Comparison of ENCODE assay signal across 8 cellular contexts in genomic region chr2:230864122-230864604, GRCh38. TPM values are rescaled to one million over a fixed set of nuclear protein-coding genes. Genes with fewer than 3 reads are reported as not detected.
DNase-seq lines count a peak whose midpoint lies in the region; ATAC-seq and TF ChIP-seq lines count a peak whose summit lies in the region.

No MANE protein-coding gene starts in this region.

- no peak for DNase-seq in heart right ventricle
- DNase-seq in Right ventricle myocardium superior: no peak
- no peak for DNase-seq in brain microvascular endothelial cell
- DNase-seq in mesothelial cell of epicardium (ENCODE audit: low spot score in 2 of 2, unreplicated experiment in 2 of 2): no peak
- no peak for DNase-seq in uterus
- DNase-seq in amniotic stem cell (lab: John Stamatoyannopoulos, UW): no peak
- DNase-seq in HK-2 (ENCODE audit: unreplicated experiment): no peak
- DNase-seq in activated CD4-positive, alpha-beta T cell treated with anti-CD3 and anti-CD28 coated beads for 48 hours: no peak

- H3K4me3 ChIP-seq in heart right ventricle (peak overlapping the region; percentile 37 to 84 (median 70)), brain microvascular endothelial cell (ENCODE audit: low read depth, low read length) (peak overlapping the region; percentile 72), uterus (peak overlapping the region; percentile 47 to 84)

- TF ChIP-seq POLR2A in uterus (IDR thresholded peaks at IDR 0.05): no peak

- ATAC-seq in heart right ventricle (no peak), Right ventricle myocardium superior (ENCODE audit: poor library complexity) (no peak)

- H3K27ac Mint-ChIP-seq in mesothelial cell of epicardium: peak overlapping the region; percentile 80

- H3K9me3 ChIP-seq in heart right ventricle: peaks cover 0 to 3% (median 0%) of the 10 kb centered on the region in 11 donors
- no peaks in the 10 kb centered on the region for H3K9me3 ChIP-seq in uterus

- no peaks in the 10 kb centered on the region for H3K36me3 Mint-ChIP-seq in mesothelial cell of epicardium

- WGBS in heart right ventricle, 2 donors: 46 to 52% methylated on average over 18 of the region's 18 CpGs

- peak overlapping the region; percentile 89 for H3K4me3 Mint-ChIP-seq in mesothelial cell of epicardium

- H3K27ac ChIP-seq in heart right ventricle: no peak overlapping the region
- no peak overlapping the region for H3K27ac ChIP-seq in brain microvascular endothelial cell
- H3K27ac ChIP-seq in uterus: no peak overlapping the region

- H3K36me3 ChIP-seq in heart right ventricle: no peaks in the 10 kb centered on the region
- no peaks in the 10 kb centered on the region for H3K36me3 ChIP-seq in brain microvascular endothelial cell (replicated peaks)
- no peaks in the 10 kb centered on the region for H3K36me3 ChIP-seq in uterus

- peaks cover 2% of the 10 kb centered on the region for H3K9me3 Mint-ChIP-seq in mesothelial cell of epicardium

- in situ Hi-C loops in brain microvascular endothelial cell (cut with HindIII; ENCODE audit: low pct_ligation_motif_present, low sequenced_read_pairs): no loop called here

- H3K27me3 ChIP-seq in heart right ventricle (peaks cover 6 to 61% (median 39%) of the 10 kb centered on the region in 7 donors), brain microvascular endothelial cell (replicated peaks) (peaks cover 5% of the 10 kb centered on the region), uterus (no peaks in the 10 kb centered on the region)

- intact Hi-C loops in heart right ventricle (cut with DNase I): no loop called here
- intact Hi-C loops in Right ventricle myocardium superior (cut with DNase I): no loop called here
- intact Hi-C loops in uterus (cut with DNase I; ENCODE audit: low total_unique reads): no loop called here

- no peak for TF ChIP-seq CTCF in heart right ventricle (IDR thresholded peaks at IDR 0.05)
- TF ChIP-seq CTCF in brain microvascular endothelial cell (IDR thresholded peaks at IDR 0.05; ENCODE audit: low read depth, low read length, missing control alignments): no peak
- TF ChIP-seq CTCF in mesothelial cell of epicardium (IDR thresholded peaks at IDR 0.05; ENCODE audit: unreplicated experiment): no peak
- no peak for TF ChIP-seq CTCF in uterus (IDR thresholded peaks at IDR 0.05)

- H3K4me1 ChIP-seq in heart right ventricle: peaks cover 4 to 49% (median 32%) of the 10 kb centered on the region in 9 donors
- no peaks in the 10 kb centered on the region for H3K4me1 ChIP-seq in uterus

- no peaks in the 10 kb centered on the region for H3K27me3 Mint-ChIP-seq in mesothelial cell of epicardium (ENCODE audit: low read depth)

- peaks cover 51% of the 10 kb centered on the region for H3K4me1 Mint-ChIP-seq in mesothelial cell of epicardium

RNA-seq across cellular contexts. Expression of gene ITM2C, which starts 0.6 kb away (rescaled TPM):
- total RNA-seq in heart right ventricle (10 to 100 TPM; 14.3 to 32.7 (median 23.8) TPM), Right ventricle myocardium superior (25.3 TPM), mesothelial cell of epicardium (269 to 275 TPM (median 270 TPM) in 3 replicates), uterus (100 to 1,000 TPM in 1 of 4 donors, 10 to 100 TPM in 3; 33.8 to 301 (median 67.6) TPM)
- 10 to 100 TPM; 12.1 to 20.4 TPM for polyA plus RNA-seq in heart right ventricle
